ENCODE assay signal across 30 cellular contexts in the genomic region with DNA sequence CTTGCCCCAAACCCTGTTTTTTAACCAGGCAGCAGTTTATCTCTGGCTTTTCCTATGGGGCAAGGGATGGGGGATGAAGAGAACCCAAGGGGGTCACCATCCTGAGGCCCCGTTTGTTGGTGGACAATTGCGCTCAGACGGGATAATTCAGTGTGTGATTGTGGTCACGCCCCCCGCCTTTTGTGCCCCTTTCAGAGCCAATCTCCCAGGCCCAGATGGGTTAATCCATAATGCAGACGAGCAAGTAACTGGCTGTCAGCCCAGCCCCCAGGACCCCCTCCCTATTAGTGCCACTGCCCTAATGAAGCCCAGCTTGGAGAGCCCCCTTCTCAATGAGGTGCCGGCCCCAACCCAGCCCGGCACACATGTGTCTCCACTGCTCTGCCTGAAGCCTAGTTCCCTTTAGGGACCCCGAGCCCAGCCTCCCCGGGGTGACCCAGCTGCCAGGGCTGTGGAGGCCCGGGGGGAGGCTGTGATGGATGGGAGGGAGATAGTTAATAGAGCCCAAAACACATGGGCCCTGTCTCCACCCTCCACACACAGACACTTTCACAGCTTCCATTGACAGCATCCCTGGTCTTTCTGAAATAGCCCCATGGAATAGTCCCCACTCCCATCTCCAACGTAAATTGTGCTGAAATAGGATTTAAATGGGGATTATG. TPM values are rescaled to one million over a fixed set of nuclear protein-coding genes. Genes with fewer than 3 reads are reported as not detected.
"Had no signal": no experiment of that assay in that cellular context is flagged by ENCODE, and none has a peak within 500 bp of the region (broad histone marks: within the 10 kb centered on the region; RNA-seq: fewer than 3 reads in every experiment).

No MANE protein-coding gene starts in this region.

- H3K9me3 ChIP-seq: lower lobe of right lung, neutrophil, ovary, right atrium auricular region, right lobe of liver, testis, thyroid gland, transverse colon, upper lobe of right lung had no signal

- H3K4me3 Mint-ChIP-seq: mesothelial cell of epicardium; naive B cell; natural killer cell; nephron progenitor cell; stimulated activated memory B cell treated with anti-CD40 and anti-IgM and Interleukin-4, amounts not matched to agents 10 μg/mL and 1 μg/mL and 100 μg/mL, for 72 hours; stimulated activated naive CD8-positive, alpha-beta T cell treated with anti-CD3 and anti-CD28 coated beads, Interleukin-15, amount 100 ng/mL, for 72 hours had no signal

- H3K9me3 Mint-ChIP-seq: mesothelial cell of epicardium; natural killer cell; stimulated activated memory B cell treated with anti-CD40 and anti-IgM and Interleukin-4, amounts not matched to agents 10 μg/mL and 1 μg/mL and 100 μg/mL, for 72 hours; stimulated activated naive CD8-positive, alpha-beta T cell treated with anti-CD3 and anti-CD28 coated beads, Interleukin-15, amount 100 ng/mL, for 72 hours had no signal

- H3K4me1 ChIP-seq: right lobe of liver, testis had no signal

- DNase-seq: hippocampal formation; kidney glomerular epithelial cell; left cardiac atrium; lower lobe of right lung; mammary epithelial cell; mesenchymal stem cell; naive B cell; natural killer cell; nephron progenitor cell; occipital lobe; ovary; right lobe of liver; stimulated activated CD4-positive, alpha-beta T cell treated with anti-CD3 and anti-CD28 coated beads, Interleukin-1b, Interleukin-23, amount 100 ng/mL, for 48 hours; stimulated activated CD4-positive, alpha-beta T cell treated with anti-CD3 and anti-CD28 coated beads, Interleukin-2, amount 100 ng/mL, for 48 hours; stimulated activated CD4-positive, alpha-beta T cell treated with anti-CD3 and anti-CD28 coated beads, Interleukin-4, amount 100 ng/mL, for 4 hours; stimulated activated CD8-positive, alpha-beta memory T cell treated with anti-CD3 and anti-CD28 coated beads, Interleukin-4, amount 100 ng/mL, for 48 hours; stimulated activated naive CD4-positive, alpha-beta T cell treated with Interleukin-2 at 50 U/mL for 16 hours; stimulated activated naive CD8-positive, alpha-beta T cell treated with anti-CD3 and anti-CD28 coated beads, Interleukin-15, amount 100 ng/mL, for 72 hours; substantia nigra; testis; thyroid gland; transverse colon; upper lobe of right lung had no signal

- ATAC-seq: left cardiac atrium; left lobe of liver; lower lobe of right lung; natural killer cell; right lobe of liver; stimulated activated memory B cell treated with anti-CD40 and anti-IgM and Interleukin-4, amounts not matched to agents 10 μg/mL and 1 μg/mL and 100 μg/mL, for 72 hours; stimulated activated naive CD8-positive, alpha-beta T cell treated with anti-CD3 and anti-CD28 coated beads, Interleukin-15, amount 100 ng/mL, for 72 hours; upper lobe of right lung had no signal

- H3K4me1 Mint-ChIP-seq: natural killer cell; stimulated activated memory B cell treated with anti-CD40 and anti-IgM and Interleukin-4, amounts not matched to agents 10 μg/mL and 1 μg/mL and 100 μg/mL, for 72 hours had no signal

- H3K27ac ChIP-seq: lower lobe of right lung, neutrophil, ovary, right atrium auricular region, right lobe of liver, testis, thyroid gland, transverse colon, upper lobe of right lung had no signal

- H3K27ac Mint-ChIP-seq: mesothelial cell of epicardium; natural killer cell; nephron progenitor cell; progenitor cell of endocrine pancreas; stimulated activated memory B cell treated with anti-CD40 and anti-IgM and Interleukin-4, amounts not matched to agents 10 μg/mL and 1 μg/mL and 100 μg/mL, for 72 hours had no signal

- H3K36me3 Mint-ChIP-seq: mesothelial cell of epicardium; naive B cell; natural killer cell; stimulated activated memory B cell treated with anti-CD40 and anti-IgM and Interleukin-4, amounts not matched to agents 10 μg/mL and 1 μg/mL and 100 μg/mL, for 72 hours had no signal

- H3K4me3 ChIP-seq: lower lobe of right lung, ovary, right atrium auricular region, right lobe of liver, smooth muscle cell, testis, thyroid gland, transverse colon, upper lobe of right lung had no signal

- H3K27me3 ChIP-seq: testis had no signal

- H3K36me3 ChIP-seq: lower lobe of right lung, neutrophil, ovary, right atrium auricular region, right lobe of liver, thyroid gland, transverse colon, upper lobe of right lung had no signal

RNA-seq across cellular contexts. Expression of gene ROBO4, which starts 51.5 kb away (rescaled TPM):
- total RNA-seq: mesothelial cell of epicardium, natural killer cell, progenitor cell of endocrine pancreas, smooth muscle cell had no signal
